In genomic region chr1:225407755-225408154, GRCh38 we compare ENCODE assay signal across 20 cellular contexts.
"Had no signal": no experiment of that assay in that cellular context is flagged by ENCODE, and none has a peak within 500 bp of the region (broad histone marks: within the 10 kb centered on the region; RNA-seq: fewer than 3 reads in every experiment).

No MANE protein-coding gene starts in this region.

- H3K27me3 ChIP-seq: esophagus muscularis mucosa, gastroesophageal sphincter, ovary, right atrium auricular region, tibial nerve had no signal

- H3K27me3 Mint-ChIP-seq: stimulated activated naive CD8-positive, alpha-beta T cell treated with anti-CD3 and anti-CD28 coated beads, Interleukin-15, Interleukin-2, amounts not matched to agents 100 ng/mL and 50 ng/mL, for 24 hours had no signal

- H3K4me2 ChIP-seq: smooth muscle cell had no signal

- ATAC-seq: gastroesophageal sphincter, left cardiac atrium, left ventricle myocardium superior had no signal

- DNase-seq: central memory CD4-positive, alpha-beta T cell; effector CD4-positive, alpha-beta T cell; glutamatergic neuron; kidney; left cardiac atrium; left ventricle myocardium superior; mesenchymal stem cell; midbrain; ovary; stimulated activated CD4-positive, alpha-beta T cell treated with anti-CD3 and anti-CD28 coated beads, Interleukin-2, amount 100 ng/mL, for 48 hours had no signal

- H3K9me3 ChIP-seq: esophagus muscularis mucosa, gastroesophageal sphincter, ovary, right atrium auricular region, tibial nerve had no signal

- H3K4me1 ChIP-seq: right atrium auricular region, tibial nerve had no signal

- H3K9me3 Mint-ChIP-seq: stimulated activated naive CD8-positive, alpha-beta T cell treated with anti-CD3 and anti-CD28 coated beads, Interleukin-15, Interleukin-2, amounts not matched to agents 100 ng/mL and 50 ng/mL, for 24 hours had no signal

- H3K27ac ChIP-seq: coronary artery, epithelial cell of prostate, esophagus muscularis mucosa, gastroesophageal sphincter, ovary, right atrium auricular region, tibial nerve had no signal

- H3K4me3 Mint-ChIP-seq: stimulated activated naive CD8-positive, alpha-beta T cell treated with anti-CD3 and anti-CD28 coated beads, Interleukin-15, Interleukin-2, amounts not matched to agents 100 ng/mL and 50 ng/mL, for 24 hours had no signal

- H3K36me3 ChIP-seq: ovary had no signal

- FAIRE-seq: endometrium, kidney had no signal

- H3K4me3 ChIP-seq: coronary artery, esophagus muscularis mucosa, gastroesophageal sphincter, lung, ovary, right atrium auricular region, smooth muscle cell, tibial nerve had no signal
